ENCODE assay signal across 8 cellular contexts in the genomic region with DNA sequence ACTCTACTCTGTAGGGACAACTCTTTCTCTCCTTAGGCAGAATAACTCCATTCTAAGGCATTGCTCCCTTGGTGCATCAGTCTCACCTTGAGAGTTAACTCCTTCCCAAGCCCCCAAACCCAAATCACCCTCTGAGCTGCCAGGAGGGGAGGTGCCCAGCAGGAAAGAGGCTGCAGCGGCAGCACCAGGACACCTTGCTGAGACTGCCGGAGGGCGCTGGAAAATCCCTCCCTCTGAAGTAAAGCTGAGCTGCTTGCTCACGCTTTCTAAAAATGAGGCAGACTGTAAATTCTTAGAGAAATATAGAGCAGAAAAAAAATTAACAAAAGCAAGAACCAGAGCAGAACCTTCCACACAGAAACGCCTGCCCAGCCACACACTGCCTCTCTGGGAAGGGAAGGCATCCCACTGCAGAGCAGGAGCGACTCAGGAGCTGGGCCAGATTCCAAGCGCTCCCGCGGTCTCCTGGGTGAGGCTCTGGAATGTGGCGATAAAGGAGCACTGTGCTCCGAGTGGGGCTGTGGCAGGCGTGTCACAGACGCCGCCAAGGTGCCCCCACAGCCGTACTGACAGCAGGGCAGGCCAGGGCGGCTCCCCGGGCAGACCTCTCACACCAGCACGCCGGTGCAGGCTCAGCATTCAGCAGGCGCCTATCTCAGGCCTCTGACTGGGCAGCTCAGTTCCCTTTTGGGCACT.
DNase-seq lines count a peak whose midpoint lies in the region; ATAC-seq, FAIRE-seq and TF ChIP-seq lines count a peak whose summit lies in the region.

No MANE protein-coding gene starts in this region.

- ATAC-seq in right cardiac atrium (peak; percentile 90 to 92), HG02885 (IDR thresholded peaks at IDR 0.05; ENCODE audit: poor library complexity, unreplicated experiment) (no peak), GM19397 (IDR thresholded peaks at IDR 0.05; ENCODE audit: unreplicated experiment) (no peak)

- no peak for TF ChIP-seq CTCF in astrocyte of the cerebellum (IDR thresholded peaks at IDR 0.05; ENCODE audit: low read depth, low read length, missing control alignments)

- in situ Hi-C loops in astrocyte of the cerebellum (cut with HindIII; ENCODE audit: low sequenced_read_pairs): no loop called here

- peak overlapping the region; percentile 21 for H3K27ac ChIP-seq in right cardiac atrium (ENCODE audit: low read length)

- WGBS in right cardiac atrium: 35% methylated on average over 20 of the region's 20 CpGs

- TF ChIP-seq POLR2A in H54 (IDR thresholded peaks at IDR 0.05; ENCODE audit: low read depth, low read length): no peak

- H3K27me3 ChIP-seq in right cardiac atrium (ENCODE audit: control insufficient read depth, insufficient read depth): no peaks in the 10 kb centered on the region

- no peaks in the 10 kb centered on the region for H3K9me3 ChIP-seq in right cardiac atrium (ENCODE audit: control insufficient read depth, low read length)

- intact Hi-C loops in right cardiac atrium (cut with DNase I): loop anchor here in 1 of 4 donors (10.0 kb wide), 1 partner anchor 95 kb away; no protein-coding TSS in a partner anchor

- peak; percentile 95 for DNase-seq in H54 (ENCODE audit: insufficient read length, low spot score)
- peak; percentile 52 for DNase-seq in astrocyte of the cerebellum (ENCODE audit: low read depth)
- peak; percentile 81 to 94 (median 92) for DNase-seq in right cardiac atrium
- peak; percentile 69 for DNase-seq in renal cortical epithelial cell (ENCODE audit: low read depth)
- DNase-seq in activated effector memory CD4-positive, alpha-beta T cell treated with Interleukin-2 at 50 U/mL for 16 hours: no peak
- DNase-seq in T-helper 2 cell: no peak

- H3K4me3 ChIP-seq in astrocyte of the cerebellum (ENCODE audit: low read depth, low read length): peak overlapping the region; percentile 13
- no peak overlapping the region for H3K4me3 ChIP-seq in right cardiac atrium (ENCODE audit: low read length)

- FAIRE-seq in H54 (lab: Jason Lieb, UNC): no peak

- peaks cover 24% of the 10 kb centered on the region for H3K4me1 ChIP-seq in right cardiac atrium (ENCODE audit: control insufficient read depth, insufficient read depth, low read length)

Comparison
In these comparisons a context has a peak if more than half of its experiments do, and no peak if none do; other contexts are left out.
1. DNase-seq: peak in H54 (single experiment), astrocyte of the cerebellum (single experiment), right cardiac atrium (3 of 3) and renal cortical epithelial cell (single experiment); none in activated effector memory CD4-positive, alpha-beta T cell treated with Interleukin-2 at 50 U/mL for 16 hours (single experiment) and T-helper 2 cell (0 of 5).
2. ATAC-seq: peak in right cardiac atrium (2 of 2); none in HG02885 (single experiment) and GM19397 (single experiment).